8 cellular contexts compared by ENCODE assay signal in the genomic region with DNA sequence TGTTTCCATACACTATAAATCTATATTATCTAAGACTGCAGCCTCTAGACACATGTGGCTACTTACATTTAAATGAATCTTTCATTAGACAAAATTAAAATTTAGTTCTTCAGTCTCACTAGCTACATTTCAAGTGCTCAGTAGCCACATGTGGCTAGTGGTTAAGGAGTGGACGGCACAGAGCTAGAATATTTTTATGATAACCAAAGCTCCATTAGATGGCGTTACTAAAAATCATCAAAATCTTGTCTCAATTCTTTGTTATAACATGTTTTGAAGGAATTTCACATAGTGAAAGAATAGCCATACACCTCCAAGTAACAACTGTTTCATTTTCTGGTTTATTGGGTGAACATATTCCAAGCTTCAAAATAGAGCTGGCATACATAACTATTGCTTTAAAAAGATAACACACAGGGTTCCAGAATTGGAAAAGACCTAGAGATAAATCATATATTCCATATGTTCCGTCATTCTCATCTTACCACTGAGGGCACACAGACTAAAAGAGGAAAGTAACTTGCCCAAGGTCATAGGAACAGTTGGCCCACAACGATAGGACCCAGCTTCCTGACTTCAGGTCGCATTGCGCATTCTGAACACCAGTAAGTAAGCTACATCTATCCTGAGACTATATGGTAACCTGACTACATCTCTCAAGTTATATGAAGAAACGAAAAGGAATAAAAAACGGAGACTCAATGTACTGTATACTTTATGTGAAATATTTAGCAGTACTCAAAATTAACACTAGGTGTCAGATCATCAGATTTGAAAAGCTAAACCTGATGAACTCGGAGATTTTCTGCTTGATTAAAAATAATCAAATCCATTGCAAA.
A peak's percentile ranks its signal among the peaks of the same experiment; 100 is the strongest.
DNase-seq lines count a peak whose midpoint lies in the region; ATAC-seq and TF ChIP-seq lines count a peak whose summit lies in the region.

No MANE protein-coding gene starts in this region.

- H3K27me3 ChIP-seq in lung (ENCODE audit: control insufficient read depth, insufficient read depth) = no peaks in the 10 kb centered on the region
- H3K27me3 ChIP-seq in effector memory CD4-positive, alpha-beta T cell (replicated peaks; ENCODE audit: control insufficient read depth, insufficient read depth, low read length, poor library complexity, severe bottlenecking) = peaks cover 8% of the 10 kb centered on the region

- peak; percentile 44 for TF ChIP-seq CTCF in lung (IDR thresholded peaks at IDR 0.05; ENCODE audit: control extremely low read depth, extremely low read depth)

- 28 to 30% methylated on average over 9 of the region's 9 CpGs for WGBS in lung, 2 donors

- DNase-seq in NCI-H146 treated with DMSO at 0.1 percent for 48 hours (lab: John Stamatoyannopoulos, UW; ENCODE audit: unreplicated experiment) = peak; percentile 3
- no peak for DNase-seq in NCI-H146 (lab: John Stamatoyannopoulos, UW)
- DNase-seq in NCI-H2029 (lab: John Stamatoyannopoulos, UW) = peak; percentile 5
- DNase-seq in astrocyte of the hippocampus (ENCODE audit: low read depth, low spot score) = peak; percentile 48
- DNase-seq in lung (ENCODE audit: low spot score) = no peak
- no peak for DNase-seq in effector memory CD4-positive, alpha-beta T cell

- H3K4me1 ChIP-seq in lung (ENCODE audit: control insufficient read depth in 2 of 2, insufficient read depth in 2 of 2, low read length in 2 of 2) = peaks cover 3 to 5% of the 10 kb centered on the region in 2 donors
- peaks cover 6% of the 10 kb centered on the region for H3K4me1 ChIP-seq in effector memory CD4-positive, alpha-beta T cell (ENCODE audit: control insufficient read depth, insufficient read depth, low read length, poor library complexity, severe bottlenecking)

- no peak overlapping the region for H3K27ac ChIP-seq in lung (ENCODE audit: low read depth in 1 of 2, low read length in 1 of 2)
- no peak overlapping the region for H3K27ac ChIP-seq in effector memory CD4-positive, alpha-beta T cell (ENCODE audit: insufficient read depth, low read length, poor library complexity, severe bottlenecking)

- H3K36me3 ChIP-seq in lung (ENCODE audit: control insufficient read depth in 2 of 2, insufficient read depth in 2 of 2, low read length in 2 of 2) = no peaks in the 10 kb centered on the region
- no peaks in the 10 kb centered on the region for H3K36me3 ChIP-seq in effector memory CD4-positive, alpha-beta T cell (ENCODE audit: control insufficient read depth, insufficient read depth, low read length)

- no peak for ATAC-seq in lung (ENCODE audit: insufficient read depth, low FRiP score)
- ATAC-seq in HG03571 (IDR thresholded peaks at IDR 0.05; ENCODE audit: unreplicated experiment) = no peak
- no peak for ATAC-seq in GM19455 (IDR thresholded peaks at IDR 0.05; ENCODE audit: unreplicated experiment)

- H3K4me3 ChIP-seq in lung = no peak overlapping the region
- H3K4me3 ChIP-seq in effector memory CD4-positive, alpha-beta T cell (ENCODE audit: insufficient read depth, low read depth, low read length, poor library complexity, severe bottlenecking) = no peak overlapping the region

- no peaks in the 10 kb centered on the region for H3K9me3 ChIP-seq in lung (ENCODE audit: control insufficient read depth in 2 of 2, insufficient read depth in 1 of 2, low read length in 1 of 2)
- H3K9me3 ChIP-seq in effector memory CD4-positive, alpha-beta T cell (ENCODE audit: control insufficient read depth, low read length) = no peaks in the 10 kb centered on the region

Comparison
In these comparisons a context has a peak if more than half of its experiments do, and no peak if none do; other contexts are left out.
1. DNase-seq: peak in NCI-H146 treated with DMSO at 0.1 percent for 48 hours (single experiment), NCI-H2029 (single experiment) and astrocyte of the hippocampus (single experiment); none in NCI-H146 (single experiment), lung (single experiment) and effector memory CD4-positive, alpha-beta T cell (0 of 3).